ENCODE assay signal across 3 cellular contexts in genomic region chr12:81125691-81126090, GRCh38.
TF ChIP-seq lines count a peak whose summit lies in the region.

No MANE protein-coding gene starts in this region.

TF ChIP-seq in A549, 52 proteins besides CTCF, POLR2A, EP300 and RAD21:
- TF ChIP-seq CEBPB (IDR thresholded peaks at IDR 0.05), result peak; percentile 35 to 48; a peak in 1 of 4 replicates
- no peak for TF ChIP-seq FOSL2 (IDR thresholded peaks at IDR 0.05)
- no peak for TF ChIP-seq FOSL2 (CRISPR knock-in tag; IDR thresholded peaks at IDR 0.05)

TF ChIP-seq in IMR-90, 13 proteins besides CTCF, POLR2A, EP300 and RAD21:
- TF ChIP-seq CEBPB (IDR thresholded peaks at IDR 0.05; ENCODE audit: low read depth, low read length), result peak; percentile 89
- TF ChIP-seq MXI1 (IDR thresholded peaks at IDR 0.05; ENCODE audit: borderline replicate concordance, low read depth, low read length), result no peak

TF ChIP-seq in K562, 482 proteins besides CTCF, POLR2A, EP300 and RAD21:
- TF ChIP-seq CEBPG (CRISPR knock-in tag; IDR thresholded peaks at IDR 0.05) (no peak), CEBPG (tag; conservative IDR thresholded peaks at IDR 0.05 in 1 of 2, IDR thresholded peaks at IDR 0.05 in 1 of 2) (peak; percentile 25 to 97; a peak in 2 of 4 replicates), MIER1 (IDR thresholded peaks at IDR 0.05; ENCODE audit: low read depth) (no peak), NFYB (IDR thresholded peaks at IDR 0.05; ENCODE audit: extremely low read depth, insufficient read length) (no peak), CEBPB (tag; IDR thresholded peaks at IDR 0.05) (peak; percentile 90)
